ENCODE assay signal across 8 cellular contexts in the genomic region with DNA sequence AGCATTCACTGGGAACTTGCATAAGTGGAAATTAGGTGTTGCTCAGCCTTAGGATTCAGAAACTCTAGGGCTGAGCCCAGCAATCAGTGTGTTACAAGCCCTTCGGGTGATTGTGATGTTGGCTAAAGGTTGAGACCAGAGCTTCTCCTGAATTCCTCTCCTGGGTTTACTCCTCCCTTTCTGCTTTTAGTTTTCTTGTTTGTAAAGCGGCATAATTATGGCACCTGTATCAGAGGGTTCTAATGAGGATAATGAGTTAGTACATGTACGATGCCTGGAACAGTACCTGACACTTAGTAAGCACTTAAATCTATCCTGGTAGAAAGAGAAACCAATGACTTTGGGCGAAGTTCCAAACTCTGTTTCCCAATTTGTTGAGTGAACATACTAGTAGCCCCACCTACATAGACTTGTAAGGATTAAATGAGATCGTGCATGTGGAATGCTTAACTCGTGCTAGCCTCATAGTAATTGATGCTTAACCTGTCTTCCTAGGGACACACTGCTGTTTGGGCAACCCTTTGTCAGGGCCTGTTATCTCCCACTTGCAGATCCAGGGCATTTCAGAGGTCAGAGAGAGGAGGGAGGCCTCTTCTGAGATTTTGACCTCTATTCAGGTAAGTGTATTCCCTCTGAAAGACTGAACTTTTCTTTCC. TPM values are rescaled to one million over a fixed set of nuclear protein-coding genes. Genes with fewer than 3 reads are reported as not detected.
A peak's percentile ranks its signal among the peaks of the same experiment; 100 is the strongest.
DNase-seq lines count a peak whose midpoint lies in the region; ATAC-seq and TF ChIP-seq lines count a peak whose summit lies in the region.

No MANE protein-coding gene starts in this region.

- H3K27me3 ChIP-seq in left ventricle myocardium inferior (ENCODE audit: low read depth), result no peaks in the 10 kb centered on the region
- H3K27me3 ChIP-seq in liver (ENCODE audit: control insufficient read depth in 4 of 4, insufficient read depth in 4 of 4, low read length in 3 of 4), result no peaks in the 10 kb centered on the region
- H3K27me3 ChIP-seq in uterus, result no peaks in the 10 kb centered on the region

- H3K9me3 ChIP-seq in left ventricle myocardium inferior (replicated peaks) (no peaks in the 10 kb centered on the region), liver (ENCODE audit: control insufficient read depth in 4 of 4, low read length in 3 of 4) (no peaks in the 10 kb centered on the region), uterus (no peaks in the 10 kb centered on the region)

- H3K9me3 Mint-ChIP-seq in activated naive CD8-positive, alpha-beta T cell treated with anti-CD3 and anti-CD28 coated beads, Interleukin-2, amount 10 ng/mL, durations not matched to agents 7 days and 5 days, result no peaks in the 10 kb centered on the region

- H3K36me3 Mint-ChIP-seq in activated naive CD8-positive, alpha-beta T cell treated with anti-CD3 and anti-CD28 coated beads, Interleukin-2, amount 10 ng/mL, durations not matched to agents 7 days and 5 days, result peaks cover 22% of the 10 kb centered on the region

- no peak for ATAC-seq in activated naive CD8-positive, alpha-beta T cell treated with anti-CD3 and anti-CD28 coated beads, Interleukin-2, amount 10 ng/mL, durations not matched to agents 7 days and 5 days (ENCODE audit: low read depth)
- ATAC-seq in GM18873 (IDR thresholded peaks at IDR 0.05; ENCODE audit: low FRiP score, unreplicated experiment), result no peak
- no peak for ATAC-seq in HG02973 (IDR thresholded peaks at IDR 0.05; ENCODE audit: unreplicated experiment)

- TF ChIP-seq CTCF in left ventricle myocardium inferior (IDR thresholded peaks at IDR 0.05; ENCODE audit: borderline replicate concordance), result no peak
- TF ChIP-seq CTCF in liver (IDR thresholded peaks at IDR 0.05; ENCODE audit: low read depth, low read length, missing input control), result no peak
- TF ChIP-seq CTCF in uterus (IDR thresholded peaks at IDR 0.05), result no peak

- no peak for TF ChIP-seq POLR2A in uterus (IDR thresholded peaks at IDR 0.05)

- H3K4me3 Mint-ChIP-seq in activated naive CD8-positive, alpha-beta T cell treated with anti-CD3 and anti-CD28 coated beads, Interleukin-2, amount 10 ng/mL, durations not matched to agents 7 days and 5 days, result peak overlapping the region; percentile 81

- H3K4me3 ChIP-seq in left ventricle myocardium inferior (peak overlapping the region; percentile 94), liver (ENCODE audit: low read depth in 1 of 3, low read length in 3 of 3) (no peak overlapping the region), uterus (no peak overlapping the region)

- H3K36me3 ChIP-seq in left ventricle myocardium inferior (no peaks in the 10 kb centered on the region), liver (ENCODE audit: control insufficient read depth in 4 of 4, insufficient read depth in 3 of 4, low read depth in 1 of 4, low read length in 3 of 4) (no peaks in the 10 kb centered on the region), uterus (no peaks in the 10 kb centered on the region)

- 90% methylated on average over 6 of the region's 6 CpGs for WGBS in liver

- TF ChIP-seq RAD21 in liver (IDR thresholded peaks at IDR 0.05), result no peak

- no peaks in the 10 kb centered on the region for H3K27me3 Mint-ChIP-seq in activated naive CD8-positive, alpha-beta T cell treated with anti-CD3 and anti-CD28 coated beads, Interleukin-2, amount 10 ng/mL, durations not matched to agents 7 days and 5 days

- H3K27ac ChIP-seq in left ventricle myocardium inferior (replicated peaks), result peak overlapping the region; percentile 96
- H3K27ac ChIP-seq in liver (ENCODE audit: low read depth in 1 of 2, low read length in 2 of 2), result peak overlapping the region; percentile 90 to 94
- H3K27ac ChIP-seq in uterus, result peak overlapping the region; percentile 91 to 97

- DNase-seq in left ventricle myocardium inferior, result no peak
- DNase-seq in cardiac septum (ENCODE audit: low spot score), result no peak
- no peak for DNase-seq in activated naive CD8-positive, alpha-beta T cell treated with anti-CD3 and anti-CD28 coated beads, Interleukin-2, amount 10 ng/mL, durations not matched to agents 7 days and 5 days
- DNase-seq in uterus, result no peak
- no peak for DNase-seq in germinal center (ENCODE audit: low spot score)

- POLR2A ChIA-PET in activated naive CD8-positive, alpha-beta T cell treated with anti-CD3 and anti-CD28 coated beads, Interleukin-2, amount 10 ng/mL, durations not matched to agents 7 days and 5 days (lab: Charles Lee), result interaction anchor here (1.1 to 3.0 kb wide), 8 partner anchors 11 to 180 kb away, joined by 3 to 49 read pairs (median 6); a partner anchor contains a TSS

- H3K4me1 Mint-ChIP-seq in activated naive CD8-positive, alpha-beta T cell treated with anti-CD3 and anti-CD28 coated beads, Interleukin-2, amount 10 ng/mL, durations not matched to agents 7 days and 5 days, result peaks cover 27% of the 10 kb centered on the region

- intact Hi-C loops in left ventricle myocardium inferior (cut with micrococcal nuclease) (no loop called here), cardiac septum (cut with DNase I) (loop anchor here (2.0 to 5.0 kb wide), 2 partner anchors 49 to 118 kb away; no protein-coding TSS in a partner anchor), uterus (cut with DNase I; ENCODE audit: low total_unique reads) (no loop called here)

- H3K9ac ChIP-seq in liver (ENCODE audit: low read depth in 1 of 2, low read length in 2 of 2), result no peak overlapping the region

- H3K4me1 ChIP-seq in left ventricle myocardium inferior (peaks cover 43% of the 10 kb centered on the region), liver (ENCODE audit: control insufficient read depth in 4 of 4, insufficient read depth in 4 of 4, low read length in 3 of 4) (peaks cover 6 to 20% (median 17%) of the 10 kb centered on the region in 4 donors), uterus (no peaks in the 10 kb centered on the region)

- peak overlapping the region; percentile 76 for H3K27ac Mint-ChIP-seq in activated naive CD8-positive, alpha-beta T cell treated with anti-CD3 and anti-CD28 coated beads, Interleukin-2, amount 10 ng/mL, durations not matched to agents 7 days and 5 days

TF ChIP-seq in liver, 16 proteins besides CTCF, POLR2A, EP300 and RAD21:
- no peak for TF ChIP-seq FOXA2 (IDR thresholded peaks at IDR 0.05)

RNA-seq across cellular contexts. Expression of a gene that starts 0.9 kb away (rescaled TPM):
- total RNA-seq in left ventricle myocardium inferior (242 TPM), cardiac septum (141 TPM), liver (10 to 100 TPM; 22.4 to 28.5 TPM), uterus (10 to 100 TPM; 27.4 to 94.0 (median 59.3) TPM)
- total RNA-seq in activated naive CD8-positive, alpha-beta T cell treated with anti-CD3 and anti-CD28 coated beads, Interleukin-2, amount 10 ng/mL, durations not matched to agents 7 days and 5 days, result 100 to 1,000 TPM; 235 to 257 TPM
- 10 to 100 TPM; 22.0 to 35.4 TPM for polyA plus RNA-seq in liver
